9 cellular contexts compared by ENCODE assay signal in genomic region chrX:139831689-139832456, GRCh38.
DNase-seq lines count a peak whose midpoint lies in the region; ATAC-seq and TF ChIP-seq lines count a peak whose summit lies in the region.
"Had no signal": no experiment of that assay in that cellular context is flagged by ENCODE, and none has a peak within 500 bp of the region (broad histone marks: within the 10 kb centered on the region; RNA-seq: fewer than 3 reads in every experiment).

No MANE protein-coding gene starts in this region.

- WGBS in esophagus squamous epithelium, 2 donors, result 56 to 72% methylated on average over 3 of the region's 3 CpGs

- peak overlapping the region; percentile 86 for H3K27ac Mint-ChIP-seq in central memory CD8-positive, alpha-beta T cell (ENCODE audit: low read depth)
- H3K27ac Mint-ChIP-seq in activated CD4-positive, alpha-beta memory T cell treated with anti-CD3 and anti-CD28 coated beads for 36 hours, result no peak overlapping the region

- peaks cover 12% of the 10 kb centered on the region for H3K4me1 Mint-ChIP-seq in central memory CD8-positive, alpha-beta T cell
- peaks cover 14% of the 10 kb centered on the region for H3K4me1 Mint-ChIP-seq in activated CD4-positive, alpha-beta memory T cell treated with anti-CD3 and anti-CD28 coated beads for 36 hours (ENCODE audit: low read depth)

- DNase-seq in GM13976 (ENCODE audit: low spot score) (peak; percentile 16), H4 (ENCODE audit: low spot score) (peak; percentile 69), LNCaP clone FGC (ENCODE audit: low read depth) (peak; percentile 76), renal cortical epithelial cell (ENCODE audit: low read depth) (peak; percentile 67), activated gamma-delta T cell treated with Interleukin-2 at 50 U/mL for 16 hours (no peak), esophagus squamous epithelium (lab: John Stamatoyannopoulos, UW) (no peak)
- DNase-seq in central memory CD8-positive, alpha-beta T cell (ENCODE audit: low spot score in 2 of 2), result no peak
- no peak for DNase-seq in activated CD4-positive, alpha-beta memory T cell treated with anti-CD3 and anti-CD28 coated beads for 36 hours
- DNase-seq: psoas muscle had no signal

- H3K4me1 ChIP-seq in esophagus squamous epithelium, result peaks cover 0 to 27% (median 2%) of the 10 kb centered on the region in 3 donors
- H3K4me1 ChIP-seq: psoas muscle had no signal

- CTCF ChIA-PET in activated CD4-positive, alpha-beta memory T cell treated with anti-CD3 and anti-CD28 coated beads for 36 hours (lab: Charles Lee), result no interaction called here

- no peaks in the 10 kb centered on the region for H3K36me3 ChIP-seq in esophagus squamous epithelium

- no peaks in the 10 kb centered on the region for H3K9me3 Mint-ChIP-seq in central memory CD8-positive, alpha-beta T cell
- H3K9me3 Mint-ChIP-seq in activated CD4-positive, alpha-beta memory T cell treated with anti-CD3 and anti-CD28 coated beads for 36 hours, result no peaks in the 10 kb centered on the region

- TF ChIP-seq POLR2A in esophagus squamous epithelium (IDR thresholded peaks at IDR 0.05), result no peak

- in situ Hi-C loops in GM13976 (cut with MboI; ENCODE audit: low sequenced_read_pairs, unreplicated experiment), result no loop called here

- TF ChIP-seq CTCF in GM13976 (IDR thresholded peaks at IDR 0.05; ENCODE audit: borderline replicate concordance, control extremely low read depth, extremely low read depth, insufficient read depth, missing control alignments) (no peak), LNCaP clone FGC (IDR thresholded peaks at IDR 0.05; ENCODE audit: control insufficient read depth, extremely low read depth, insufficient read depth) (no peak), esophagus squamous epithelium (IDR thresholded peaks at IDR 0.05) (no peak)

- no peaks in the 10 kb centered on the region for H3K36me3 Mint-ChIP-seq in central memory CD8-positive, alpha-beta T cell (ENCODE audit: insufficient read depth)
- no peaks in the 10 kb centered on the region for H3K36me3 Mint-ChIP-seq in activated CD4-positive, alpha-beta memory T cell treated with anti-CD3 and anti-CD28 coated beads for 36 hours

- ATAC-seq in central memory CD8-positive, alpha-beta T cell (replicated peaks; ENCODE audit: extremely low read depth, poor library complexity, severe bottlenecking), result no peak

- H3K4me3 ChIP-seq in LNCaP clone FGC (ENCODE audit: low read depth, low read length) (no peak overlapping the region), esophagus squamous epithelium (no peak overlapping the region)
- H3K4me3 ChIP-seq: psoas muscle had no signal

- H3K9me3 ChIP-seq in esophagus squamous epithelium, result no peaks in the 10 kb centered on the region
- H3K9me3 ChIP-seq: psoas muscle had no signal

- intact Hi-C loops in esophagus squamous epithelium (cut with DNase I), result no loop called here
- intact Hi-C loops in activated CD4-positive, alpha-beta memory T cell treated with anti-CD3 and anti-CD28 coated beads for 36 hours (cut with micrococcal nuclease), result no loop called here

- peak overlapping the region in 1 of 4 donors; percentile 17 for H3K27ac ChIP-seq in esophagus squamous epithelium
- H3K27ac ChIP-seq: psoas muscle had no signal

- no peaks in the 10 kb centered on the region for H3K27me3 ChIP-seq in esophagus squamous epithelium

- no peaks in the 10 kb centered on the region for H3K27me3 Mint-ChIP-seq in central memory CD8-positive, alpha-beta T cell
- no peaks in the 10 kb centered on the region for H3K27me3 Mint-ChIP-seq in activated CD4-positive, alpha-beta memory T cell treated with anti-CD3 and anti-CD28 coated beads for 36 hours

- no peak overlapping the region for H3K4me3 Mint-ChIP-seq in central memory CD8-positive, alpha-beta T cell
- H3K4me3 Mint-ChIP-seq in activated CD4-positive, alpha-beta memory T cell treated with anti-CD3 and anti-CD28 coated beads for 36 hours, result no peak overlapping the region

- POLR2A ChIA-PET in activated CD4-positive, alpha-beta memory T cell treated with anti-CD3 and anti-CD28 coated beads for 36 hours (lab: Charles Lee), result no interaction called here

Comparison
In these comparisons a context has a peak if more than half of its experiments do, and no peak if none do; other contexts are left out.
1. DNase-seq: peak in GM13976 (single experiment), H4 (single experiment), LNCaP clone FGC (single experiment) and renal cortical epithelial cell (single experiment); none in central memory CD8-positive, alpha-beta T cell (0 of 2), activated gamma-delta T cell treated with Interleukin-2 at 50 U/mL for 16 hours (single experiment), esophagus squamous epithelium (single experiment) and activated CD4-positive, alpha-beta memory T cell treated with anti-CD3 and anti-CD28 coated beads for 36 hours (single experiment).